Comparison of ENCODE assay signal across 11 cellular contexts in the genomic region with DNA sequence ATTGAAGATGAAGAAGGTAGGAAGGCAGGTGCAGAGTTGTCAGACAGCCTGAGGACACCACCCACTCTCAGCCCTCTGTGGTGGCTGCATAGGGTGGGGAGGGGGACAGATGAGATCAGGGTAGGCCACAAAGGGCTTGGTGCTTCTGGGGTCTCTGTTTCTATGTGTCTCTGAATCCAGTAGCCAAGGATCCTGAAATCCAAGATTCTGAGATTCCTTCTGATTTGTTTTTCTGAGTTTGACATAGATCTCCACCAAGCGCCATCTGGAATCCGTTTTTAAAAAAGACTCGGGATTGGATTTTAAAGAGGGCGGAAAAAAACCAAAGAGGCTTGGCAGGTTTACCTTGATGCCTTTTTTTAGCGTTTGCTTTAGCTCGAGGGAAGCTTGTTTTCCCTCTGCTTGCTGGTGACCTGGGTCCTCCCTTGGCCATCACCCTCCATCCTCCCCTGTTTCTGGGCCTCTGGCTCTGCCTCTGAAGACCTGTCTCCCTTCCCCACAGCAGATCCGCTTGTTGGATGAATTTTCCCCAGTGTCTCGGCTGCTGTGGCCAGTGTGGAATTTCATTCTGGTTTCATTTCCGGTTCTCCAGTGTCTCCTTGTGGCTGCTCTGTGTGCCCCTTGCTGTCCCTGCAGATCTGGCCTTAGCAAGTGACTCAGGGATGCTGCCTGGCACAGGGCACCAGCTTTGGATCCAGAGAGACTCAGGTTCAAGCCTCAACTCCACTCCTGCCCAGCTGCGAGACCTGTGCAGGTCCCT. TPM values are rescaled to one million over a fixed set of nuclear protein-coding genes. Genes with fewer than 3 reads are reported as not detected.
DNase-seq lines count a peak whose midpoint lies in the region; ATAC-seq, FAIRE-seq and TF ChIP-seq lines count a peak whose summit lies in the region.
"Had no signal": no experiment of that assay in that cellular context is flagged by ENCODE, and none has a peak within 500 bp of the region (broad histone marks: within the 10 kb centered on the region; RNA-seq: fewer than 3 reads in every experiment).

No MANE protein-coding gene starts in this region.

- peaks cover 16% of the 10 kb centered on the region for H3K27me3 Mint-ChIP-seq in MCF 10A (ENCODE audit: insufficient read depth, unreplicated experiment)

- peak overlapping the region; percentile 63 for H2AK5ac ChIP-seq in mesenchymal stem cell (ENCODE audit: low read length, severe bottlenecking)

- H4K8ac ChIP-seq in mesenchymal stem cell (ENCODE audit: low read length): no peak overlapping the region

- peak overlapping the region; percentile 35 for H3K9ac ChIP-seq in mesenchymal stem cell (ENCODE audit: low read length)

- no peak overlapping the region for H2BK15ac ChIP-seq in mesenchymal stem cell (ENCODE audit: low read depth, poor library complexity, severe bottlenecking)

- H3K23ac ChIP-seq in mesenchymal stem cell (ENCODE audit: low read length in 2 of 2): no peak overlapping the region

- TF ChIP-seq POLR2A in vagina (IDR thresholded peaks at IDR 0.05): no peak

- POLR2A ChIA-PET in MCF 10A (lab: Yijun Ruan, JAX): interaction anchor here (0.5 kb wide), 1 partner anchor 1791 kb away, joined by 3 read pairs; no protein-coding TSS in a partner anchor

- H3K4me2 ChIP-seq in mesenchymal stem cell (ENCODE audit: low read length, poor library complexity, severe bottlenecking): no peak overlapping the region
- H3K4me2 ChIP-seq: A549 had no signal

- H2BK5ac ChIP-seq in mesenchymal stem cell (ENCODE audit: low read depth, low read length, poor library complexity, severe bottlenecking): no peak overlapping the region

- TF ChIP-seq CTCF in left ventricle myocardium inferior (IDR thresholded peaks at IDR 0.05; ENCODE audit: borderline replicate concordance): peak; percentile 32
- peak; percentile 6 for TF ChIP-seq CTCF in MCF 10A (IDR thresholded peaks at IDR 0.05; ENCODE audit: unreplicated experiment)
- TF ChIP-seq CTCF in vagina (IDR thresholded peaks at IDR 0.05): no peak
- TF ChIP-seq CTCF in D721Med (IDR thresholded peaks at IDR 0.05; ENCODE audit: insufficient read depth, missing control alignments): no peak

- H3K4me1 ChIP-seq in left ventricle myocardium inferior (peaks cover 23% of the 10 kb centered on the region), mesenchymal stem cell (ENCODE audit: control insufficient read depth, insufficient read depth, low read depth, low read length) (peaks cover 53% of the 10 kb centered on the region), vagina (peaks cover 73% of the 10 kb centered on the region)
- H3K4me1 ChIP-seq: A549 had no signal

- H3K36me3 Mint-ChIP-seq in MCF 10A (ENCODE audit: insufficient read depth, unreplicated experiment): no peaks in the 10 kb centered on the region

- no peak overlapping the region for H2BK120ac ChIP-seq in mesenchymal stem cell (ENCODE audit: low read depth, low read length)

- no peak overlapping the region for H3K4ac ChIP-seq in mesenchymal stem cell (ENCODE audit: low read depth in 1 of 2, low read length in 2 of 2)

- no peak overlapping the region for H3K27ac Mint-ChIP-seq in MCF 10A (ENCODE audit: low read depth, unreplicated experiment)

- peaks cover 9% of the 10 kb centered on the region for H3K4me1 Mint-ChIP-seq in MCF 10A (ENCODE audit: insufficient read depth, unreplicated experiment)

- no peak overlapping the region for H3K4me3 Mint-ChIP-seq in MCF 10A (ENCODE audit: unreplicated experiment)

- H2AFZ ChIP-seq in mesenchymal stem cell (ENCODE audit: low read depth, low read length): no peak overlapping the region

- H2BK12ac ChIP-seq in mesenchymal stem cell (ENCODE audit: low read length in 2 of 2): no peak overlapping the region

- H3K36me3 ChIP-seq in left ventricle myocardium inferior (no peaks in the 10 kb centered on the region), mesenchymal stem cell (ENCODE audit: control insufficient read depth in 1 of 2, insufficient read depth in 2 of 2, low read depth in 1 of 2, low read length in 2 of 2) (peaks cover 0 to 10% of the 10 kb centered on the region in 2 experiments), vagina (no peaks in the 10 kb centered on the region)
- H3K36me3 ChIP-seq: right atrium auricular region had no signal

- no TSS peak for BruUV-seq in MCF 10A (replicated peaks; lab: Mats Ljungman, UMichigan)

- H3K9me3 ChIP-seq in left ventricle myocardium inferior (replicated peaks): no peaks in the 10 kb centered on the region
- H3K9me3 ChIP-seq in mesenchymal stem cell (ENCODE audit: control insufficient read depth, low read length): no peaks in the 10 kb centered on the region
- H3K9me3 ChIP-seq in vagina: no peaks in the 10 kb centered on the region
- H3K9me3 ChIP-seq: A549, right atrium auricular region had no signal

- DNase-seq in left ventricle myocardium inferior (no peak), Right ventricle myocardium superior (no peak), MCF 10A (ENCODE audit: unreplicated experiment) (no peak), mesenchymal stem cell (peak; percentile 43), vagina (ENCODE audit: extremely low spot score in 2 of 2) (no peak), NCI-H2227 treated with DMSO at 0.1 percent for 48 hours (lab: John Stamatoyannopoulos, UW) (no peak), D721Med (ENCODE audit: insufficient read length, low spot score) (no peak)
- DNase-seq in effector CD8-positive, alpha-beta T cell (lab: John Stamatoyannopoulos, UW): no peak
- DNase-seq: NCI-H2107 had no signal

- no peaks in the 10 kb centered on the region for H3K27me3 ChIP-seq in left ventricle myocardium inferior (ENCODE audit: low read depth)
- no peaks in the 10 kb centered on the region for H3K27me3 ChIP-seq in mesenchymal stem cell (ENCODE audit: control insufficient read depth in 1 of 2, insufficient read depth in 1 of 2, low read length in 2 of 2)
- H3K27me3 ChIP-seq in vagina: no peaks in the 10 kb centered on the region
- H3K27me3 ChIP-seq: right atrium auricular region had no signal

- H3K4me3 ChIP-seq in left ventricle myocardium inferior: no peak overlapping the region
- no peak overlapping the region for H3K4me3 ChIP-seq in mesenchymal stem cell (ENCODE audit: insufficient read depth in 1 of 2, low read depth in 1 of 2, low read length in 2 of 2)
- H3K4me3 ChIP-seq in vagina: no peak overlapping the region
- H3K4me3 ChIP-seq: A549, right atrium auricular region had no signal

- intact Hi-C loops in left ventricle myocardium inferior (cut with micrococcal nuclease): no loop called here
- intact Hi-C loops in Right ventricle myocardium superior (cut with DNase I): no loop called here
- intact Hi-C loops in MCF 10A (cut with micrococcal nuclease): no loop called here
- intact Hi-C loops in vagina (cut with DNase I): no loop called here

- WGBS in mesenchymal stem cell: 90% methylated on average over 10 of the region's 10 CpGs

- H3K14ac ChIP-seq in mesenchymal stem cell (ENCODE audit: low read length in 2 of 2): no peak overlapping the region

- H3K27ac ChIP-seq in left ventricle myocardium inferior (replicated peaks): peak overlapping the region; percentile 25
- no peak overlapping the region for H3K27ac ChIP-seq in mesenchymal stem cell (ENCODE audit: low read length, poor library complexity, severe bottlenecking)
- peak overlapping the region; percentile 37 for H3K27ac ChIP-seq in vagina
- H3K27ac ChIP-seq: right atrium auricular region had no signal

- CTCF ChIA-PET in MCF 10A (lab: Yijun Ruan, JAX): interaction anchor here (0.6 to 1.4 kb wide), 4 partner anchors 11 to 353 kb away, joined by 3 read pairs; no protein-coding TSS in a partner anchor

- H3K79me1 ChIP-seq in mesenchymal stem cell (replicated peaks; ENCODE audit: low read length, poor library complexity, severe bottlenecking): peaks cover 23% of the 10 kb centered on the region

- no peak for ATAC-seq in Right ventricle myocardium superior (ENCODE audit: poor library complexity)

- no peak overlapping the region for H4K91ac ChIP-seq in mesenchymal stem cell (ENCODE audit: low read length)

- H3K18ac ChIP-seq in mesenchymal stem cell (ENCODE audit: low read depth in 1 of 2, low read length in 2 of 2): no peak overlapping the region

- FAIRE-seq in D721Med (lab: Jason Lieb, UNC): no peak
- FAIRE-seq: A549 had no signal

- H3K9me3 Mint-ChIP-seq in MCF 10A (ENCODE audit: unreplicated experiment): no peaks in the 10 kb centered on the region

RNA-seq across cellular contexts. Expression of a gene that starts 15.0 kb away (rescaled TPM):
- total RNA-seq in left ventricle myocardium inferior (37.7 TPM), Right ventricle myocardium superior (32.2 TPM), MCF 10A (2022) (0.25 and 0.35 TPM in 2 replicates), vagina (42.2 TPM)
- 22.3 TPM for polyA plus RNA-seq in mesenchymal stem cell (2013, experiment 1 of 2)
- polyA plus RNA-seq in mesenchymal stem cell (2013, experiment 2 of 2): 22.9 TPM

RNA-seq across cellular contexts. Expression of a gene that starts 34.8 kb away (rescaled TPM):
- total RNA-seq in left ventricle myocardium inferior: 19.4 TPM
- 17.3 TPM for total RNA-seq in Right ventricle myocardium superior
- 17.7 and 20.0 TPM in 2 replicates for total RNA-seq in MCF 10A (2022)
- 10.8 TPM for polyA plus RNA-seq in mesenchymal stem cell (2013, experiment 1 of 2)
- polyA plus RNA-seq in mesenchymal stem cell (2013, experiment 2 of 2): 11.1 TPM
- total RNA-seq in vagina: 25.5 TPM

RNA-seq across cellular contexts. Expression of a gene that starts 45.4 kb away (rescaled TPM):
- total RNA-seq in left ventricle myocardium inferior (325 TPM), Right ventricle myocardium superior (300 TPM), MCF 10A (2022) (3,475 and 3,632 TPM in 2 replicates), vagina (2,613 TPM)
- polyA plus RNA-seq in mesenchymal stem cell (2013, experiment 1 of 2): 1,826 TPM
- 1,787 TPM for polyA plus RNA-seq in mesenchymal stem cell (2013, experiment 2 of 2)

Comparison
In these comparisons a context has a peak if more than half of its experiments do, and no peak if none do; other contexts are left out.
1. CTCF ChIP-seq: peak in left ventricle myocardium inferior (single experiment) and MCF 10A (single experiment); none in vagina (0 of 3) and D721Med (single experiment).
2. RNA of a gene that starts 15.0 kb away (total RNA-seq): 42.2 TPM in vagina (single experiment), 37.7 TPM in left ventricle myocardium inferior (single experiment) and 32.2 TPM in Right ventricle myocardium superior (single experiment); 0.25 to 0.35 TPM in MCF 10A; every median in the first group is over 10 times any median in the second.